In genomic region chr2:170292415-170292814, GRCh38 we compare ENCODE assay signal across 22 cellular contexts.
"Had no signal": no experiment of that assay in that cellular context is flagged by ENCODE, and none has a peak within 500 bp of the region (broad histone marks: within the 10 kb centered on the region; RNA-seq: fewer than 3 reads in every experiment).

No MANE protein-coding gene starts in this region.

- ATAC-seq: gastrocnemius medialis; heart right ventricle; left lobe of liver; mucosa of descending colon; natural killer cell treated with Interleukin-12 subunit alpha and Interleukin-12 subunit beta and Interleukin-15 and Interleukin-18, amount 100 ng/mL, for 72 hours; pancreas; right cardiac atrium had no signal

- H3K36me3 ChIP-seq: esophagus muscularis mucosa, gastrocnemius medialis, heart right ventricle, pancreas had no signal

- H3K27ac Mint-ChIP-seq: natural killer cell treated with Interleukin-12 subunit alpha and Interleukin-12 subunit beta and Interleukin-15 and Interleukin-18, amount 100 ng/mL, for 72 hours; progenitor cell of endocrine pancreas had no signal

- H3K4me3 ChIP-seq: dorsolateral prefrontal cortex, esophagus muscularis mucosa, gastrocnemius medialis, heart right ventricle, mucosa of descending colon, pancreas, smooth muscle cell had no signal

- FAIRE-seq: endometrium, pancreas had no signal

- H3K4me1 ChIP-seq: esophagus muscularis mucosa, gastrocnemius medialis, heart right ventricle, pancreas had no signal

- DNase-seq: cortex of kidney; dorsolateral prefrontal cortex; effector CD8-positive, alpha-beta T cell; gastrocnemius medialis; heart right ventricle; hypothalamus; islet precursor cell; mammary epithelial cell; mucosa of descending colon; occipital lobe; pancreas; right cardiac atrium; stimulated activated CD4-positive, alpha-beta T cell treated with anti-CD3 and anti-CD28 coated beads, Interleukin-2, amount 100 ng/mL, for 48 hours; stimulated activated naive CD4-positive, alpha-beta T cell treated with Interleukin-2 at 50 U/mL for 16 hours; trophoblast cell had no signal

- H3K27ac ChIP-seq: dorsolateral prefrontal cortex, epithelial cell of prostate, esophagus muscularis mucosa, gastrocnemius medialis, heart right ventricle, pancreas had no signal

- H3K4me2 ChIP-seq: smooth muscle cell had no signal

- H3K9me3 ChIP-seq: gastrocnemius medialis, mucosa of descending colon, pancreas had no signal

- H3K4me3 Mint-ChIP-seq: natural killer cell treated with Interleukin-12 subunit alpha and Interleukin-12 subunit beta and Interleukin-15 and Interleukin-18, amount 100 ng/mL, for 72 hours had no signal

- H3K27me3 ChIP-seq: dorsolateral prefrontal cortex, esophagus muscularis mucosa, gastrocnemius medialis, pancreas had no signal

- H3K27me3 Mint-ChIP-seq: progenitor cell of endocrine pancreas had no signal
